Comparison of ENCODE assay signal across 34 cellular contexts in genomic region chr4:169414913-169415312, GRCh38.
"Had no signal": no experiment of that assay in that cellular context is flagged by ENCODE, and none has a peak within 500 bp of the region (broad histone marks: within the 10 kb centered on the region; RNA-seq: fewer than 3 reads in every experiment).

No MANE protein-coding gene starts in this region.

- H3K4me3 ChIP-seq: MG63 had no signal

- DNase-seq: Karpas-422, Kasumi-1, MG63, MM.1S, MV-4-11, NCI-H1048, NCI-H1092, NCI-H1092 treated with DMSO at 0.1 percent for 48 hours, NCI-H1105, NCI-H1105 treated with DMSO at 0.1 percent for 48 hours, NCI-H1417, NCI-H1417 treated with DMSO at 0.1 percent for 48 hours, NCI-H1436, NCI-H1436 treated with DMSO at 0.1 percent for 48 hours, NCI-H146, NCI-H1694, NCI-H1694 treated with DMSO at 0.1 percent for 48 hours, NCI-H187, NCI-H187 treated with DMSO at 0.1 percent for 48 hours, NCI-H1930, NCI-H2029, NCI-H2029 treated with DMSO at 0.1 percent for 48 hours, NCI-H2081 treated with DMSO at 0.1 percent for 48 hours, NCI-H2107, NCI-H2171, NCI-H2171 treated with DMSO at 0.1 percent for 48 hours, NCI-H2227 treated with DMSO at 0.1 percent for 48 hours, NCI-H226, NCI-H345, NCI-H446, NCI-H446 treated with DMSO at 0.1 percent for 48 hours, NCI-H510A, NCI-H510A treated with DMSO at 0.1 percent for 48 hours had no signal

- H3K27ac ChIP-seq: KMS-11 had no signal

- H3K27me3 ChIP-seq: MG63 had no signal

- H3K36me3 ChIP-seq: MG63 had no signal

- H3K4me2 ChIP-seq: KMS-11 had no signal

- H3K9me3 ChIP-seq: MG63 had no signal

- H3K9ac ChIP-seq: KMS-11 had no signal
